ENCODE assay signal across 15 cellular contexts in the genomic region with DNA sequence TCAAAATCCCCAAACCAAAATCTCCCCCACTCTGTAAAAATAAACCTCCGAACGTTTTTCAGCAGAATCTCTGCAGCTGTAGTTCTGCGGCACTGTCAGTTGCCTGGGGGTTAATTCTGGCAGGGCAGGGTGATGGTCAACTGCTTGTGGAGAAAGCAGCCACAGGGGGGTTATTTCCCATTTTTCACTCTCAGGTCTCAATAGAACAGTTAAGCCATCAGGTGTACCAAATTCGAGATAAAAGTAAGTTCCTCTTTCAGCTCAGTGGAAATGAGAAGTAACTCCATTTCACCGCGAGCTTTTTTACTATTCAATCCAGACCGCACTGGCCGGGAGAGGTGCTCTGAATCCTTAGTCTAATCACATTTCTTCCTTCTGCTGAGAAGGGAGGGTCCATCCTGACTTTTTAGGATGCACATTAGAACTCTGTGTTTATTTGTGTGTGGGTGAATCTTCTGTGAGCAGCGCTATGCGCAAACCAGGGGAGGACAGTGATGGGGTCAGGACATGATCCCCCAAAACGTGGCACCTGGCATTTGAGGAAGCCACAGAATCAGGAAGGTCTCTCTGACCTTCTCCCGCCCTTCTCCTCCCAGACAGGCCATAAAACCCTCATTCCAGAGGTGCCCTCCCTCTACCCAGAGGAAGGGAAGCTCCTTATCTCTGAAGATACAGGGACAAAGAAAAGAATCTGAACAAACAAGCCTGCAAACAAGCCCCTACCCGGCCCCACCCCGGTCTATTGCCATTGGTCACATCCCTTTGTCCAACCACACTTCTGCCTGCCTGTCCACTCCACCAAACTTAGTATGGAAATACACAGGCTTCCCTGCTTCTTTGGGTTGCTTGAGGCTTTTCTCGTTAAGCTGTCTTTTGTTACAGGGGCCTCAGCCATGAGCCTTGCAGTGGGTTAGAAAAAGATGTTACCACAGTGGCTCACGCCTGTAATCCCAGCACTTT.
DNase-seq lines count a peak whose midpoint lies in the region; ATAC-seq and TF ChIP-seq lines count a peak whose summit lies in the region.
"Had no signal": no experiment of that assay in that cellular context is flagged by ENCODE, and none has a peak within 500 bp of the region (broad histone marks: within the 10 kb centered on the region; RNA-seq: fewer than 3 reads in every experiment).

No MANE protein-coding gene starts in this region.

- no peaks in the 10 kb centered on the region for H3K4me1 ChIP-seq in heart right ventricle
- H3K4me1 ChIP-seq: ascending aorta, BE2C, esophagus muscularis mucosa, prostate gland had no signal

- ATAC-seq in GM21576 (IDR thresholded peaks at IDR 0.05; ENCODE audit: unreplicated experiment) (peak; percentile 63), heart right ventricle (no peak)
- ATAC-seq: left colon, Right ventricle myocardium inferior had no signal

- H3K36me3 ChIP-seq in heart right ventricle: peaks cover 0 to 4% (median 0%) of the 10 kb centered on the region in 9 donors
- H3K36me3 ChIP-seq: ascending aorta, prostate gland had no signal

- no peak overlapping the region for H3K4me3 ChIP-seq in heart right ventricle
- H3K4me3 ChIP-seq: ascending aorta, esophagus muscularis mucosa, prostate gland had no signal

- 66 to 69% methylated on average over 16 of the region's 16 CpGs for WGBS in heart right ventricle, 2 donors

- H3K27ac ChIP-seq in epithelial cell of prostate: peak overlapping the region; percentile 55
- H3K27ac ChIP-seq in heart right ventricle: no peak overlapping the region
- H3K27ac ChIP-seq: ascending aorta, esophagus muscularis mucosa, prostate gland had no signal

- TF ChIP-seq CTCF in GM12873 (IDR thresholded peaks at IDR 0.05; ENCODE audit: insufficient read depth, low read depth, low read length, missing control alignments) (peak; percentile 16), heart right ventricle (IDR thresholded peaks at IDR 0.05) (no peak)

- peaks cover 0 to 4% (median 0%) of the 10 kb centered on the region in 7 donors for H3K27me3 ChIP-seq in heart right ventricle
- H3K27me3 ChIP-seq: ascending aorta, BE2C, esophagus muscularis mucosa had no signal

- in situ Hi-C loops in KBM-7 (cut with MboI; ENCODE audit: low pct_unique_long_range_greater_than_20kb, low sequenced_read_pairs): no loop called here

- DNase-seq in KBM-7 (peak; percentile 90), epithelial cell of prostate (ENCODE audit: low read depth, low spot score) (no peak), NCI-H1092 (lab: John Stamatoyannopoulos, UW) (no peak), amygdala (lab: John Stamatoyannopoulos, UW) (no peak), heart right ventricle (no peak), T-helper 1 cell (no peak)
- DNase-seq: BE2C, left colon, NCI-H1417 had no signal

- H3K9me3 ChIP-seq in heart right ventricle: peaks cover 0 to 10% (median 0%) of the 10 kb centered on the region in 11 donors
- H3K9me3 ChIP-seq: ascending aorta, BE2C, prostate gland had no signal

- intact Hi-C loops in heart right ventricle (cut with DNase I): loop anchor here in 4 of 10 donors (10.0 kb wide), 2 partner anchors 686 to 806 kb away; no protein-coding TSS in a partner anchor
